Comparison of ENCODE assay signal across 1 cellular context in the genomic region with DNA sequence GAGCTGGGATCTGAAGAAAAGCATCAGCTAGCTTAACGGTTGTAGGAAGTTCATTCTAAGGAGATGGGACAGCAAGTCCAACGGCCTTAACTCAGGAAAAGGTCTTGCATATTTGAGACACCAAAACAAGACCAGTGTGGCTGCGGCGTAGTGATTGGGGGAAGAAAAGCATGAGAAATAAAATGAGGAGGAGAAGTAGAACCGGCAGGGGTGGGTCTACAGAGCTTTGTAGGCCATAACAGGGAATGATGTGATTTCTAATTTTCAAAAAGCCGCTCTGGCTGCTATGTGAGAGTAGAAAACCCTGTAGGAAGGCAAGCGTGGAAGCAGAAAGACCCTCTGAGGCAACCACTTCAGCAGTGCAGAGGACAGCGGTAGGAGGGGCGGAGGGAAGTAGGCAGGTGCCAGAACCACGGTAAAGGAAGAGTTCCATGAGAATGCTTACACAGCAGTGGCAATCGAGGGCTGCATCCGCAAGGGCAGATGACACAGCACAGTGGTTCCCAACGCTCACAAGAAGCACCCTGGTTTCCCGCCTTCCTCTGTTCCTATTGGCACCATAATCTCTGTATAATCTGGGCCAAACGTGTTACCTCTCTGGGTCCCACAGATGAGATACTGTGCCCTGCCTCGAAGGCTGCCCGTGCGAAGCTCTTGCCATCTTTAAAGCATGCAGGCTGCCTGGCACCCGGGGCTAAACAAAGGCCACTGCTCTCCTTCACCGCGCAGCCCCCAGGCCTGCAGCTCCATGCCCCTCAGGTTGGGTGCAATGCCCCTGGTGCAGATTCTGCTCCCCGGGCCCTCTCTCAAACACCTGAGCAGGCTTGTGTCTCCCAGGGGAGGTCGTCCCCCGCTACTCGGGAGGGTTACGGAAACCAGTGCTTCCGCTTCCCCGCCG.
TF ChIP-seq lines count a peak whose summit lies in the region.

No MANE protein-coding gene starts in this region.

TF ChIP-seq in GM23338, 12 proteins besides CTCF, POLR2A, EP300 and RAD21 (continued from another document):
- TF ChIP-seq, protein P1, sequence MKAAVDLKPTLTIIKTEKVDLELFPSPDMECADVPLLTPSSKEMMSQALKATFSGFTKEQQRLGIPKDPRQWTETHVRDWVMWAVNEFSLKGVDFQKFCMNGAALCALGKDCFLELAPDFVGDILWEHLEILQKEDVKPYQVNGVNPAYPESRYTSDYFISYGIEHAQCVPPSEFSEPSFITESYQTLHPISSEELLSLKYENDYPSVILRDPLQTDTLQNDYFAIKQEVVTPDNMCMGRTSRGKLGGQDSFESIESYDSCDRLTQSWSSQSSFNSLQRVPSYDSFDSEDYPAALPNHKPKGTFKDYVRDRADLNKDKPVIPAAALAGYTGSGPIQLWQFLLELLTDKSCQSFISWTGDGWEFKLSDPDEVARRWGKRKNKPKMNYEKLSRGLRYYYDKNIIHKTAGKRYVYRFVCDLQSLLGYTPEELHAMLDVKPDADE (IDR thresholded peaks at IDR 0.05): no peak
- TF ChIP-seq POLR2AphosphoS5 (IDR thresholded peaks at IDR 0.05; ENCODE audit: low read depth): no peak
- no peak for TF ChIP-seq EZH2phosphoT487 (IDR thresholded peaks at IDR 0.05; ENCODE audit: unreplicated experiment)
- TF ChIP-seq ZNF114 (CRISPR knock-in tag; IDR thresholded peaks at IDR 0.05): no peak
- TF ChIP-seq CREB1 (CRISPR knock-in tag; IDR thresholded peaks at IDR 0.05; ENCODE audit: low read depth): no peak
- TF ChIP-seq, protein P2, sequence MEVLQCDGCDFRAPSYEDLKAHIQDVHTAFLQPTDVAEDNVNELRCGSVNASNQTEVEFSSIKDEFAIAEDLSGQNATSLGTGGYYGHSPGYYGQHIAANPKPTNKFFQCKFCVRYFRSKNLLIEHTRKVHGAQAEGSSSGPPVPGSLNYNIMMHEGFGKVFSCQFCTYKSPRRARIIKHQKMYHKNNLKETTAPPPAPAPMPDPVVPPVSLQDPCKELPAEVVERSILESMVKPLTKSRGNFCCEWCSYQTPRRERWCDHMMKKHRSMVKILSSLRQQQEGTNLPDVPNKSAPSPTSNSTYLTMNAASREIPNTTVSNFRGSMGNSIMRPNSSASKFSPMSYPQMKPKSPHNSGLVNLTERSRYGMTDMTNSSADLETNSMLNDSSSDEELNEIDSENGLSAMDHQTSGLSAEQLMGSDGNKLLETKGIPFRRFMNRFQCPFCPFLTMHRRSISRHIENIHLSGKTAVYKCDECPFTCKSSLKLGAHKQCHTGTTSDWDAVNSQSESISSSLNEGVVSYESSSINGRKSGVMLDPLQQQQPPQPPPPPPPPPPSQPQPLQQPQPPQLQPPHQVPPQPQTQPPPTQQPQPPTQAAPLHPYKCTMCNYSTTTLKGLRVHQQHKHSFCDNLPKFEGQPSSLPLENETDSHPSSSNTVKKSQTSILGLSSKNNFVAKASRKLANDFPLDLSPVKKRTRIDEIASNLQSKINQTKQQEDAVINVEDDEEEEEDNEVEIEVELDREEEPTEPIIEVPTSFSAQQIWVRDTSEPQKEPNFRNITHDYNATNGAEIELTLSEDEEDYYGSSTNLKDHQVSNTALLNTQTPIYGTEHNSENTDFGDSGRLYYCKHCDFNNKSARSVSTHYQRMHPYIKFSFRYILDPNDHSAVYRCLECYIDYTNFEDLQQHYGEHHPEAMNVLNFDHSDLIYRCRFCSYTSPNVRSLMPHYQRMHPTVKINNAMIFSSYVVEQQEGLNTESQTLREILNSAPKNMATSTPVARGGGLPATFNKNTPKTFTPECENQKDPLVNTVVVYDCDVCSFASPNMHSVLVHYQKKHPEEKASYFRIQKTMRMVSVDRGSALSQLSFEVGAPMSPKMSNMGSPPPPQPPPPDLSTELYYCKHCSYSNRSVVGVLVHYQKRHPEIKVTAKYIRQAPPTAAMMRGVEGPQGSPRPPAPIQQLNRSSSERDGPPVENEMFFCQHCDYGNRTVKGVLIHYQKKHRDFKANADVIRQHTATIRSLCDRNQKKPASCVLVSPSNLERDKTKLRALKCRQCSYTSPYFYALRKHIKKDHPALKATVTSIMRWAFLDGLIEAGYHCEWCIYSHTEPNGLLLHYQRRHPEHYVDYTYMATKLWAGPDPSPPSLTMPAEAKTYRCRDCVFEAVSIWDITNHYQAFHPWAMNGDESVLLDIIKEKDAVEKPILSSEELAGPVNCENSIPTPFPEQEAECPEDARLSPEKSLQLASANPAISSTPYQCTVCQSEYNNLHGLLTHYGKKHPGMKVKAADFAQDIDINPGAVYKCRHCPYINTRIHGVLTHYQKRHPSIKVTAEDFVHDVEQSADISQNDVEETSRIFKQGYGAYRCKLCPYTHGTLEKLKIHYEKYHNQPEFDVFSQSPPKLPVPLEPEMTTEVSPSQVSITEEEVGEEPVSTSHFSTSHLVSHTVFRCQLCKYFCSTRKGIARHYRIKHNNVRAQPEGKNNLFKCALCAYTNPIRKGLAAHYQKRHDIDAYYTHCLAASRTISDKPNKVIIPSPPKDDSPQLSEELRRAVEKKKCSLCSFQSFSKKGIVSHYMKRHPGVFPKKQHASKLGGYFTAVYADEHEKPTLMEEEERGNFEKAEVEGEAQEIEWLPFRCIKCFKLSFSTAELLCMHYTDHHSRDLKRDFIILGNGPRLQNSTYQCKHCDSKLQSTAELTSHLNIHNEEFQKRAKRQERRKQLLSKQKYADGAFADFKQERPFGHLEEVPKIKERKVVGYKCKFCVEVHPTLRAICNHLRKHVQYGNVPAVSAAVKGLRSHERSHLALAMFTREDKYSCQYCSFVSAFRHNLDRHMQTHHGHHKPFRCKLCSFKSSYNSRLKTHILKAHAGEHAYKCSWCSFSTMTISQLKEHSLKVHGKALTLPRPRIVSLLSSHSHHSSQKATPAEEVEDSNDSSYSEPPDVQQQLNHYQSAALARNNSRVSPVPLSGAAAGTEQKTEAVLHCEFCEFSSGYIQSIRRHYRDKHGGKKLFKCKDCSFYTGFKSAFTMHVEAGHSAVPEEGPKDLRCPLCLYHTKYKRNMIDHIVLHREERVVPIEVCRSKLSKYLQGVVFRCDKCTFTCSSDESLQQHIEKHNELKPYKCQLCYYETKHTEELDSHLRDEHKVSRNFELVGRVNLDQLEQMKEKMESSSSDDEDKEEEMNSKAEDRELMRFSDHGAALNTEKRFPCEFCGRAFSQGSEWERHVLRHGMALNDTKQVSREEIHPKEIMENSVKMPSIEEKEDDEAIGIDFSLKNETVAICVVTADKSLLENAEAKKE (CRISPR knock-in tag; IDR thresholded peaks at IDR 0.05): no peak
- no peak for TF ChIP-seq STAT1 (IDR thresholded peaks at IDR 0.05; ENCODE audit: unreplicated experiment)
- TF ChIP-seq EZH2 (IDR thresholded peaks at IDR 0.05; ENCODE audit: low read depth, unreplicated experiment): no peak
- TF ChIP-seq JUNB (IDR thresholded peaks at IDR 0.05; ENCODE audit: unreplicated experiment): no peak
- TF ChIP-seq NANOG (IDR thresholded peaks at IDR 0.05; ENCODE audit: borderline replicate concordance): no peak
- no peak for TF ChIP-seq ZNF331 (CRISPR knock-in tag; IDR thresholded peaks at IDR 0.05; ENCODE audit: low read depth)
